1 cellular context compared by ENCODE assay signal in genomic region chr2:39513641-39514094, GRCh38.
TF ChIP-seq lines count a peak whose summit lies in the region.

No MANE protein-coding gene starts in this region.

TF ChIP-seq in H1, 55 proteins besides CTCF, POLR2A, EP300 and RAD21 (continued from another document):
- no peak for TF ChIP-seq CHD7 (IDR thresholded peaks at IDR 0.05; ENCODE audit: insufficient replicate concordance, low read length)
- no peak for TF ChIP-seq SP1 (IDR thresholded peaks at IDR 0.05; ENCODE audit: low read depth, low read length)
- no peak for TF ChIP-seq SIX5 (IDR thresholded peaks at IDR 0.05; ENCODE audit: low read depth, low read length)
- TF ChIP-seq SAP30 (IDR thresholded peaks at IDR 0.05; ENCODE audit: insufficient read depth, insufficient replicate concordance, low read length) = no peak
- TF ChIP-seq, protein P1, sequence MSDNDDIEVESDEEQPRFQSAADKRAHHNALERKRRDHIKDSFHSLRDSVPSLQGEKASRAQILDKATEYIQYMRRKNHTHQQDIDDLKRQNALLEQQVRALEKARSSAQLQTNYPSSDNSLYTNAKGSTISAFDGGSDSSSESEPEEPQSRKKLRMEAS (IDR thresholded peaks at IDR 0.05) = no peak
- no peak for TF ChIP-seq BCL11A (IDR thresholded peaks at IDR 0.05; ENCODE audit: low read depth in 2 of 2, low read length in 2 of 2)
- no peak for TF ChIP-seq CREB1 (IDR thresholded peaks at IDR 0.05)
- TF ChIP-seq, protein P2, sequence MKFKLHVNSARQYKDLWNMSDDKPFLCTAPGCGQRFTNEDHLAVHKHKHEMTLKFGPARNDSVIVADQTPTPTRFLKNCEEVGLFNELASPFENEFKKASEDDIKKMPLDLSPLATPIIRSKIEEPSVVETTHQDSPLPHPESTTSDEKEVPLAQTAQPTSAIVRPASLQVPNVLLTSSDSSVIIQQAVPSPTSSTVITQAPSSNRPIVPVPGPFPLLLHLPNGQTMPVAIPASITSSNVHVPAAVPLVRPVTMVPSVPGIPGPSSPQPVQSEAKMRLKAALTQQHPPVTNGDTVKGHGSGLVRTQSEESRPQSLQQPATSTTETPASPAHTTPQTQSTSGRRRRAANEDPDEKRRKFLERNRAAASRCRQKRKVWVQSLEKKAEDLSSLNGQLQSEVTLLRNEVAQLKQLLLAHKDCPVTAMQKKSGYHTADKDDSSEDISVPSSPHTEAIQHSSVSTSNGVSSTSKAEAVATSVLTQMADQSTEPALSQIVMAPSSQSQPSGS (IDR thresholded peaks at IDR 0.05; ENCODE audit: low read length) = no peak
- TF ChIP-seq JUN (IDR thresholded peaks at IDR 0.05; ENCODE audit: low read depth, low read length) = no peak
- no peak for TF ChIP-seq HDAC2 (IDR thresholded peaks at IDR 0.05; ENCODE audit: borderline replicate concordance in 1 of 2, low read depth in 2 of 2, low read length in 2 of 2)
- no peak for TF ChIP-seq ZNF274 (IDR thresholded peaks at IDR 0.05; ENCODE audit: borderline replicate concordance, extremely low read depth, low read length)
- no peak for TF ChIP-seq CHD1 (IDR thresholded peaks at IDR 0.05; ENCODE audit: low read depth, low read length)
- no peak for TF ChIP-seq CBX5 (IDR thresholded peaks at IDR 0.05; ENCODE audit: low read depth, low read length)
